27 cellular contexts compared by ENCODE assay signal in the genomic region with DNA sequence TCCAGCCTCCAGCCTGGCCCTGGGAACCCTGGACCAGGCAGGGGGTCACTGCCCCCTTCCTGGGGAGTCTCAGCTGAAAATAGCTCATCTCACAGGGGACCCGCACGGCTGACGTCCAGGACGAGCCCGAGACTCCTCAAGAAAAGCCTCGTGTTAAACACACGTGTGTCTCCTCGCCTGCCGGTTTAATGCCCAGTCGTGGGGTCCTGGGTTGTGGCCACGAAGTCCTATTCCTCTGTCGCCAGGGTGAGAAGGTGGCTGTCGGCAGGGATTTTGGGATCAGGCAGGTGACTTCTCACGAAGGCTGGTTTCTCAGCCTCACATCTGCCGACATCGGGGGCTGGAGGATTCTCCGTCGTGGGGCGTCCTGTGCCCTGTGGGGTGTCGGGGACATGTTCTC.
"Had no signal": no experiment of that assay in that cellular context is flagged by ENCODE, and none has a peak within 500 bp of the region (broad histone marks: within the 10 kb centered on the region; RNA-seq: fewer than 3 reads in every experiment).

No MANE protein-coding gene starts in this region.

- H3K4me1 Mint-ChIP-seq: memory B cell had no signal

- H3K4me3 Mint-ChIP-seq: memory B cell; natural killer cell; stimulated activated memory B cell treated with anti-CD40 and anti-IgM and Interleukin-4, amounts not matched to agents 10 μg/mL and 1 μg/mL and 100 μg/mL, for 72 hours; stimulated activated naive CD8-positive, alpha-beta T cell treated with anti-CD3 and anti-CD28 coated beads, Interleukin-15, Interleukin-2, amounts not matched to agents 100 ng/mL and 50 ng/mL, for 24 hours had no signal

- H3K4me1 ChIP-seq: parathyroid adenoma, prostate gland had no signal

- H3K36me3 Mint-ChIP-seq: natural killer cell had no signal

- DNase-seq: cortex of kidney; effector CD4-positive, alpha-beta T cell; foreskin melanocyte; glutamatergic neuron; heart right ventricle; hippocampal formation; kidney glomerular epithelial cell; left colon; left ventricle myocardium superior; natural killer cell; right cardiac atrium; spleen; stimulated activated CD4-positive, alpha-beta T cell treated with anti-CD3 and anti-CD28 coated beads, Interleukin-4, amount 100 ng/mL, for 4 hours; upper lobe of left lung had no signal

- FAIRE-seq: islet of Langerhans, urothelium cell line had no signal

- H3K27ac ChIP-seq: esophagus muscularis mucosa, heart right ventricle, neutrophil, parathyroid adenoma, prostate gland, skin epidermis, spleen, thoracic aorta, tibial nerve, upper lobe of left lung had no signal

- H3K9ac ChIP-seq: parathyroid adenoma had no signal

- H3K79me2 ChIP-seq: parathyroid adenoma had no signal

- H3K9me3 ChIP-seq: esophagus muscularis mucosa, heart right ventricle, neutrophil, prostate gland, spleen, thoracic aorta, tibial nerve, upper lobe of left lung had no signal

- H3K9me3 Mint-ChIP-seq: natural killer cell had no signal

- H3K27ac Mint-ChIP-seq: memory B cell; natural killer cell; stimulated activated memory B cell treated with anti-CD40 and anti-IgM and Interleukin-4, amounts not matched to agents 10 μg/mL and 1 μg/mL and 100 μg/mL, for 72 hours; stimulated activated naive CD8-positive, alpha-beta T cell treated with anti-CD3 and anti-CD28 coated beads, Interleukin-15, Interleukin-2, amounts not matched to agents 100 ng/mL and 50 ng/mL, for 24 hours had no signal

- H2AFZ ChIP-seq: parathyroid adenoma had no signal

- H3K4me3 ChIP-seq: esophagus muscularis mucosa, heart right ventricle, lung, prostate gland, skin epidermis, spleen, thoracic aorta, tibial nerve, upper lobe of left lung had no signal

- H3K36me3 ChIP-seq: esophagus muscularis mucosa, heart right ventricle, neutrophil, prostate gland, spleen, thoracic aorta, tibial nerve, upper lobe of left lung had no signal
